ENCODE assay signal across 11 cellular contexts in genomic region chr5:115351356-115352195, GRCh38. TPM values are rescaled to one million over a fixed set of nuclear protein-coding genes. Genes with fewer than 3 reads are reported as not detected.
DNase-seq lines count a peak whose midpoint lies in the region; ATAC-seq, FAIRE-seq and TF ChIP-seq lines count a peak whose summit lies in the region.
"Had no signal": no experiment of that assay in that cellular context is flagged by ENCODE, and none has a peak within 500 bp of the region (broad histone marks: within the 10 kb centered on the region; RNA-seq: fewer than 3 reads in every experiment).

No MANE protein-coding gene starts in this region.

- H3K4me2 ChIP-seq in A549 (peak overlapping the region; percentile 56), smooth muscle cell (no peak overlapping the region)

- POLR2A ChIA-PET in A549 (lab: Yijun Ruan, JAX) (interaction anchor here (1.0 kb wide), 1 partner anchor 15 kb away, joined by 3 read pairs; no protein-coding TSS in a partner anchor), RWPE1 (lab: Yijun Ruan, JAX; ENCODE audit: low non-redundant PET) (no interaction called here)

- H3K9me3 ChIP-seq in A549: no peaks in the 10 kb centered on the region
- no peaks in the 10 kb centered on the region for H3K9me3 ChIP-seq in smooth muscle cell (replicated peaks; ENCODE audit: low read depth)

- no peaks in the 10 kb centered on the region for H3K79me2 ChIP-seq in smooth muscle cell (ENCODE audit: low read depth)

- ATAC-seq in A549 (peak in 1 of 2 experiments; percentile 36; a peak in 1 of 6 replicates), GM21447 (IDR thresholded peaks at IDR 0.05; ENCODE audit: unreplicated experiment) (peak; percentile 69), GM19035 (IDR thresholded peaks at IDR 0.05; ENCODE audit: unreplicated experiment) (no peak)

- TF ChIP-seq EP300 in A549 (IDR thresholded peaks at IDR 0.05): no peak

- no peak for TF ChIP-seq POLR2A in A549 (IDR thresholded peaks at IDR 0.05; ENCODE audit: low read length)

- peaks cover 40% of the 10 kb centered on the region for H3K4me1 ChIP-seq in A549
- no peaks in the 10 kb centered on the region for H3K4me1 ChIP-seq in smooth muscle cell (ENCODE audit: low read depth)

- H3K36me3 ChIP-seq in smooth muscle cell (ENCODE audit: low read depth): no peaks in the 10 kb centered on the region

- H3K27ac ChIP-seq in A549: peak overlapping the region; percentile 38 to 51
- H3K27ac ChIP-seq in RWPE1: no peak overlapping the region
- no peak overlapping the region for H3K27ac ChIP-seq in smooth muscle cell (ENCODE audit: low read depth)

- H4K20me1 ChIP-seq in smooth muscle cell (ENCODE audit: low read depth): no peaks in the 10 kb centered on the region

- no peaks in the 10 kb centered on the region for H3K27me3 ChIP-seq in smooth muscle cell (ENCODE audit: low read depth)

- no peak for FAIRE-seq in A549 (lab: Jason Lieb, UNC)
- FAIRE-seq: G401.6 had no signal

- H3F3A ChIP-seq in smooth muscle cell (ENCODE audit: low read depth): no peaks in the 10 kb centered on the region

- CTCF ChIA-PET in A549 (lab: Yijun Ruan, JAX) (interaction anchor here (1.0 to 1.7 kb wide), 4 partner anchors 15 to 259 kb away, joined by 3 read pairs; no protein-coding TSS in a partner anchor), RWPE1 (lab: Yijun Ruan, JAX) (interaction anchor here (0.7 kb wide), 1 partner anchor 30 kb away, joined by 3 read pairs; no protein-coding TSS in a partner anchor)

- H3K9ac ChIP-seq in smooth muscle cell (ENCODE audit: low read depth): no peak overlapping the region

- no peak for TF ChIP-seq CTCF in A549 (IDR thresholded peaks at IDR 0.05)
- TF ChIP-seq CTCF in RWPE1 (conservative IDR thresholded peaks at IDR 0.05; ENCODE audit: low read depth): no peak
- no peak for TF ChIP-seq CTCF in smooth muscle cell (IDR thresholded peaks at IDR 0.05; ENCODE audit: borderline replicate concordance, insufficient read depth, poor library complexity, severe bottlenecking)

- no peak overlapping the region for H3K4me3 ChIP-seq in A549
- H3K4me3 ChIP-seq in smooth muscle cell: no peak overlapping the region

- no peak for TF ChIP-seq RAD21 in A549 (conservative IDR thresholded peaks at IDR 0.05 in 1 of 2, IDR thresholded peaks at IDR 0.05 in 1 of 2)

- H2AFZ ChIP-seq in smooth muscle cell (ENCODE audit: low read depth): no peak overlapping the region

- peak; percentile 18 to 21 for DNase-seq in A549 (ENCODE audit: low read depth in 1 of 2, low spot score in 1 of 2)
- DNase-seq in RWPE1 (ENCODE audit: low spot score): peak; percentile 39
- peak; percentile 27 for DNase-seq in fibroblast of gingiva (ENCODE audit: low read depth)
- DNase-seq in HuH-7 (ENCODE audit: low spot score): no peak
- no peak for DNase-seq in smooth muscle cell (lab: John Stamatoyannopoulos, UW; ENCODE audit: unreplicated experiment)
- no peak for DNase-seq in activated T-cell treated with anti-CD3 and anti-CD28 coated beads, Interleukin-2, amount 50 U/mL, for 48 hours
- DNase-seq: AML-193, NCI-H345 had no signal

TF ChIP-seq in A549, 52 proteins besides CTCF, POLR2A, EP300 and RAD21:
- TF ChIP-seq HOXB13 (CRISPR knock-in tag; IDR thresholded peaks at IDR 0.05; ENCODE audit: low read depth) (no peak), FOSB (CRISPR knock-in tag; IDR thresholded peaks at IDR 0.05) (no peak), ESRRA (IDR thresholded peaks at IDR 0.05; ENCODE audit: borderline replicate concordance, low read length) (no peak), NFE2L2 (conservative IDR thresholded peaks at IDR 0.05; ENCODE audit: low read length) (0 out of 2 replicates have a peak, but pooled peaks have one; percentile 18), HMGXB4 (CRISPR knock-in tag; IDR thresholded peaks at IDR 0.05; ENCODE audit: borderline replicate concordance) (no peak), USF2 (IDR thresholded peaks at IDR 0.05) (no peak), EHF (CRISPR knock-in tag; IDR thresholded peaks at IDR 0.05) (no peak), RFX5 (IDR thresholded peaks at IDR 0.05) (no peak), TP53 (CRISPR knock-in tag; IDR thresholded peaks at IDR 0.05) (no peak), MAFK (IDR thresholded peaks at IDR 0.05; ENCODE audit: partially characterized antibody) (peak; percentile 74), MAZ (IDR thresholded peaks at IDR 0.05; ENCODE audit: borderline replicate concordance, low read depth, low read length) (no peak), FOSL2 (IDR thresholded peaks at IDR 0.05) (peak; percentile 31; the same call in 1 of the 2 replicates), FOSL2 (CRISPR knock-in tag; IDR thresholded peaks at IDR 0.05) (peak; percentile 53), CBX8 (IDR thresholded peaks at IDR 0.05) (no peak), SREBF2 (IDR thresholded peaks at IDR 0.05) (no peak), NPAS2 (CRISPR knock-in tag; IDR thresholded peaks at IDR 0.05; ENCODE audit: borderline replicate concordance) (no peak)
- TF ChIP-seq, protein P1, sequence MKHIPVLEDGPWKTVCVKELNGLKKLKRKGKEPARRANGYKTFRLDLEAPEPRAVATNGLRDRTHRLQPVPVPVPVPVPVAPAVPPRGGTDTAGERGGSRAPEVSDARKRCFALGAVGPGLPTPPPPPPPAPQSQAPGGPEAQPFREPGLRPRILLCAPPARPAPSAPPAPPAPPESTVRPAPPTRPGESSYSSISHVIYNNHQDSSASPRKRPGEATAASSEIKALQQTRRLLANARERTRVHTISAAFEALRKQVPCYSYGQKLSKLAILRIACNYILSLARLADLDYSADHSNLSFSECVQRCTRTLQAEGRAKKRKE (CRISPR knock-in tag; IDR thresholded peaks at IDR 0.05; ENCODE audit: low read depth): no peak

RNA-seq across cellular contexts. Expression of gene CCDC112, which starts 55.1 kb away (rescaled TPM):
- polyA plus RNA-seq in A549 (2011; rRNA removed) (3.5 and 8.6 TPM in 2 replicates), A549 (2017; fragmentation: RNase III; extraction: RNeasy Plus Mini Kit Qiagen cat#74134 plus additional on column Dnase treatment) (5.8 to 7.1 TPM (median 6.4 TPM) in 3 replicates), smooth muscle cell (6.3 and 8.4 TPM in 2 replicates)
- 1.6 and 1.7 TPM in 2 replicates for polyA plus RNA-seq in A549 (2012; cell fraction: cytosol; rRNA removed)
- polyA plus RNA-seq in A549 (2012; cell fraction: nucleus; rRNA removed): 1.2 and 1.5 TPM in 2 replicates
- 0.44 and 0.45 TPM in 2 replicates for polyA minus RNA-seq in A549 (2011; rRNA and poly(A)+ RNA removed)
- total RNA-seq in smooth muscle cell: 9.1 and 9.4 TPM in 2 replicates

Comparison
In these comparisons a context has a peak if more than half of its experiments do, and no peak if none do; other contexts are left out.
1. DNase-seq: peak in A549 (2 of 2), RWPE1 (single experiment) and fibroblast of gingiva (single experiment); none in HuH-7 (single experiment), smooth muscle cell (single experiment) and activated T-cell treated with anti-CD3 and anti-CD28 coated beads, Interleukin-2, amount 50 U/mL, for 48 hours (0 of 2).
2. H3K27ac ChIP-seq: peak in A549 (2 of 2); none in RWPE1 (single experiment) and smooth muscle cell (single experiment).